9 cellular contexts compared by ENCODE assay signal in genomic region chr12:104672501-104673265, GRCh38.
DNase-seq lines count a peak whose midpoint lies in the region; ATAC-seq and TF ChIP-seq lines count a peak whose summit lies in the region.
"Had no signal": no experiment of that assay in that cellular context is flagged by ENCODE, and none has a peak within 500 bp of the region (broad histone marks: within the 10 kb centered on the region; RNA-seq: fewer than 3 reads in every experiment).

No MANE protein-coding gene starts in this region.

- peaks cover 27% of the 10 kb centered on the region for H3K4me1 ChIP-seq in mucosa of descending colon (ENCODE audit: low read depth)

- H3K27me3 Mint-ChIP-seq in naive B cell: no peaks in the 10 kb centered on the region

- H3K36me3 ChIP-seq in KOPT-K1 (ENCODE audit: insufficient read depth, low read length) (peaks cover 73% of the 10 kb centered on the region), mucosa of descending colon (ENCODE audit: low read depth) (no peaks in the 10 kb centered on the region), brain microvascular endothelial cell (replicated peaks) (no peaks in the 10 kb centered on the region)

- H3K9me3 Mint-ChIP-seq in naive B cell: no peaks in the 10 kb centered on the region

- H3K4me3 ChIP-seq in coronary artery: no peak overlapping the region
- no peak overlapping the region for H3K4me3 ChIP-seq in mucosa of descending colon
- no peak overlapping the region for H3K4me3 ChIP-seq in brain microvascular endothelial cell (ENCODE audit: low read depth, low read length)
- H3K4me3 ChIP-seq: SK-N-MC had no signal

- ATAC-seq in naive B cell (ENCODE audit: low read depth in 2 of 2) (no peak), mucosa of descending colon (no peak), GM19328 (IDR thresholded peaks at IDR 0.05; ENCODE audit: unreplicated experiment) (no peak)

- no peaks in the 10 kb centered on the region for H3K27me3 ChIP-seq in brain microvascular endothelial cell (replicated peaks)

- H3K9me3 ChIP-seq in KOPT-K1 (ENCODE audit: insufficient read depth, low read length, poor library complexity, severe bottlenecking): no peaks in the 10 kb centered on the region
- no peaks in the 10 kb centered on the region for H3K9me3 ChIP-seq in mucosa of descending colon

- H3K4me1 Mint-ChIP-seq in naive B cell: peaks cover 65 to 83% (median 69%) of the 10 kb centered on the region in 3 donors

- peak overlapping the region in 5 of 6 donors; percentile 40 to 81 (median 69) for H3K27ac Mint-ChIP-seq in naive B cell

- no peak overlapping the region for H3K4me3 Mint-ChIP-seq in naive B cell

- intact Hi-C loops in mucosa of descending colon (cut with DNase I, micrococcal nuclease): no loop called here

- TF ChIP-seq CTCF in coronary artery (IDR thresholded peaks at IDR 0.05): no peak
- no peak for TF ChIP-seq CTCF in mucosa of descending colon (IDR thresholded peaks at IDR 0.05)
- no peak for TF ChIP-seq CTCF in brain microvascular endothelial cell (IDR thresholded peaks at IDR 0.05; ENCODE audit: low read depth, low read length, missing control alignments)

- H3K36me3 Mint-ChIP-seq in naive B cell: no peaks in the 10 kb centered on the region

- in situ Hi-C loops in ACHN (cut with HindIII; ENCODE audit: low pct_ligation_motif_present, low pct_unique_long_range_greater_than_20kb, low sequenced_read_pairs) (no loop called here), brain microvascular endothelial cell (cut with HindIII; ENCODE audit: low pct_ligation_motif_present, low sequenced_read_pairs) (no loop called here)

- DNase-seq in ACHN (peak; percentile 98), coronary artery (ENCODE audit: low spot score) (peak; percentile 86), naive B cell (no peak), DMS79 treated with DMSO at 0.1 percent for 48 hours (lab: John Stamatoyannopoulos, UW) (no peak), mucosa of descending colon (no peak), brain microvascular endothelial cell (no peak)

- H3K27ac ChIP-seq in KOPT-K1 (ENCODE audit: low read depth, low read length, poor library complexity, severe bottlenecking): peak overlapping the region; percentile 7
- peak overlapping the region; percentile 86 to 87 for H3K27ac ChIP-seq in coronary artery
- H3K27ac ChIP-seq in brain microvascular endothelial cell: no peak overlapping the region
- H3K27ac ChIP-seq: SK-N-MC had no signal

Comparison
In these comparisons a context has a peak if more than half of its experiments do, and no peak if none do; other contexts are left out.
1. DNase-seq: peak in ACHN (single experiment) and coronary artery (single experiment); none in naive B cell (single experiment), DMS79 treated with DMSO at 0.1 percent for 48 hours (single experiment), mucosa of descending colon (0 of 3) and brain microvascular endothelial cell (single experiment).